17 cellular contexts compared by ENCODE assay signal in genomic region chr5:145246961-145247744, GRCh38.
DNase-seq lines count a peak whose midpoint lies in the region; ATAC-seq and TF ChIP-seq lines count a peak whose summit lies in the region.
"Had no signal": no experiment of that assay in that cellular context is flagged by ENCODE, and none has a peak within 500 bp of the region (broad histone marks: within the 10 kb centered on the region; RNA-seq: fewer than 3 reads in every experiment).

No MANE protein-coding gene starts in this region.

- CTCF ChIA-PET in WTC11 (lab: Charles Lee) = interaction anchor here (1.2 to 1.4 kb wide), 2 partner anchors 9 to 760 kb away, joined by 4 read pairs; no protein-coding TSS in a partner anchor

- H3K36me3 ChIP-seq in mesendoderm (ENCODE audit: control insufficient read depth, insufficient read depth, low read length) = no peaks in the 10 kb centered on the region
- H3K36me3 ChIP-seq: lower lobe of right lung had no signal

- DNase-seq in EL (peak; percentile 61), WTC11 (ENCODE audit: low spot score) (no peak), mesendoderm (no peak), NCI-H187 (lab: John Stamatoyannopoulos, UW) (no peak)
- no peak for DNase-seq in central memory CD4-positive, alpha-beta T cell
- DNase-seq in stimulated activated CD4-positive, alpha-beta T cell treated with anti-CD3 and anti-CD28 coated beads, Interleukin-1b, Interleukin-23, amount 100 ng/mL, for 48 hours = no peak
- DNase-seq: activated CD4-positive, alpha-beta T cell treated with anti-CD3 and anti-CD28 coated beads for 48 hours; CD4-positive, alpha-beta T cell; effector memory CD8-positive, alpha-beta T cell; hypothalamus; lower lobe of right lung; NCI-H1417 treated with DMSO at 0.1 percent for 48 hours; stimulated activated naive CD4-positive, alpha-beta T cell; T-helper 17 cell had no signal

- WGBS in mesendoderm (ENCODE audit: extremely low coverage, insufficient coverage, low lambda C conversion rate) = no CpG with 5 or more reads among the region's 4 CpGs

- H3K4me1 ChIP-seq in mesendoderm (ENCODE audit: control insufficient read depth, low read depth, low read length) = no peaks in the 10 kb centered on the region
- H3K4me1 ChIP-seq: lower lobe of right lung had no signal

- H3K56ac ChIP-seq in mesendoderm (ENCODE audit: low read length) = no peak overlapping the region

- H3K23ac ChIP-seq in mesendoderm (ENCODE audit: low read length) = no peak overlapping the region

- ATAC-seq in HG02885 (IDR thresholded peaks at IDR 0.05; ENCODE audit: poor library complexity, unreplicated experiment) (peak; percentile 50), WTC11 (peak; percentile 53), HG02840 (IDR thresholded peaks at IDR 0.05; ENCODE audit: low FRiP score, unreplicated experiment) (no peak)
- ATAC-seq: effector memory CD8-positive, alpha-beta T cell; lower lobe of right lung; T-helper 17 cell had no signal

- H3K4me2 ChIP-seq in mesendoderm (ENCODE audit: low read length) = no peak overlapping the region

- H2BK15ac ChIP-seq in mesendoderm (replicated peaks; ENCODE audit: low read depth) = peak overlapping the region; percentile 36

- H3K79me2 ChIP-seq in mesendoderm (ENCODE audit: control insufficient read depth, insufficient read depth, low read length) = no peaks in the 10 kb centered on the region

- no peak overlapping the region for H3K27ac ChIP-seq in mesendoderm (ENCODE audit: low read depth, low read length)
- H3K27ac ChIP-seq: lower lobe of right lung had no signal

- no peaks in the 10 kb centered on the region for H3K79me1 ChIP-seq in mesendoderm (ENCODE audit: low read length)

- no peak overlapping the region for H2BK5ac ChIP-seq in mesendoderm (ENCODE audit: low read length)

- no peaks in the 10 kb centered on the region for H3K36me3 Mint-ChIP-seq in WTC11

- 0 out of 2 replicates have a peak, but pooled peaks cover 4% of the 10 kb centered on the region for H3K9me3 Mint-ChIP-seq in WTC11
- H3K9me3 Mint-ChIP-seq: CD4-positive, alpha-beta T cell had no signal

- no peak overlapping the region for H3K4ac ChIP-seq in mesendoderm (ENCODE audit: low read depth, low read length)

- H3K27me3 ChIP-seq in mesendoderm (ENCODE audit: insufficient read depth, low read length, poor library complexity) = no peaks in the 10 kb centered on the region

- peak overlapping the region; percentile 50 for H3K27ac Mint-ChIP-seq in WTC11
- H3K27ac Mint-ChIP-seq: activated T-helper 2 cell treated with anti-CD3 and anti-CD28 coated beads, Interferon-gamma antibody, Interleukin-2, Interleukin-4, amounts not matched to agents 10 μg/mL and 5 μg/mL and 100 μg/mL, durations not matched to agents 14 hours and 24 hours and 36 hours; CD4-positive, alpha-beta T cell; effector memory CD8-positive, alpha-beta T cell; T-helper 17 cell had no signal

- H3K4me3 ChIP-seq in mesendoderm (ENCODE audit: low read length) = no peak overlapping the region
- H3K4me3 ChIP-seq: lower lobe of right lung had no signal

- H4K8ac ChIP-seq in mesendoderm (ENCODE audit: low read depth, low read length) = no peak overlapping the region

- TF ChIP-seq CTCF in WTC11 (IDR thresholded peaks at IDR 0.05) = no peak

- no peak overlapping the region for H4K5ac ChIP-seq in mesendoderm (ENCODE audit: low read length)

- H3K9ac ChIP-seq in mesendoderm (ENCODE audit: low read length) = no peak overlapping the region

- no peak overlapping the region for H3K18ac ChIP-seq in mesendoderm (ENCODE audit: low read length)

- H2BK120ac ChIP-seq in mesendoderm (ENCODE audit: low read depth, low read length) = no peak overlapping the region

- no peak overlapping the region for H3K4me3 Mint-ChIP-seq in WTC11
- H3K4me3 Mint-ChIP-seq: CD4-positive, alpha-beta T cell; effector memory CD8-positive, alpha-beta T cell; T-helper 17 cell had no signal

- H3K4me1 Mint-ChIP-seq in WTC11 = peaks cover 52% of the 10 kb centered on the region
- H3K4me1 Mint-ChIP-seq: T-helper 17 cell had no signal

- POLR2A ChIA-PET in WTC11 (lab: Charles Lee) = no interaction called here

- no peaks in the 10 kb centered on the region; the same call in 1 of the 2 replicates for H3K27me3 Mint-ChIP-seq in WTC11 (ENCODE audit: low read depth)
- H3K27me3 Mint-ChIP-seq: CD4-positive, alpha-beta T cell; effector memory CD8-positive, alpha-beta T cell; T-helper 17 cell had no signal

- peak overlapping the region; percentile 18 for H2AK5ac ChIP-seq in mesendoderm (ENCODE audit: low read length)

TF ChIP-seq in WTC11, 78 proteins besides CTCF, POLR2A, EP300 and RAD21 (continues in another document):
- TF ChIP-seq ZNF232 (CRISPR knock-in tag; IDR thresholded peaks at IDR 0.05) (no peak), FOXP1 (CRISPR knock-in tag; IDR thresholded peaks at IDR 0.05; ENCODE audit: borderline replicate concordance) (no peak), ESRRA (CRISPR knock-in tag; IDR thresholded peaks at IDR 0.05; ENCODE audit: borderline replicate concordance) (no peak), PRRX2 (CRISPR knock-in tag; IDR thresholded peaks at IDR 0.05) (no peak), NFE2L1 (CRISPR knock-in tag; IDR thresholded peaks at IDR 0.05) (no peak), FOXK1 (CRISPR knock-in tag; IDR thresholded peaks at IDR 0.05) (no peak), ATF3 (CRISPR knock-in tag; conservative IDR thresholded peaks at IDR 0.05) (no peak), ZNF423 (CRISPR knock-in tag; IDR thresholded peaks at IDR 0.05) (no peak), TEAD1 (CRISPR knock-in tag; IDR thresholded peaks at IDR 0.05) (no peak), NR2C2 (CRISPR knock-in tag; IDR thresholded peaks at IDR 0.05) (no peak), JAZF1 (CRISPR knock-in tag; IDR thresholded peaks at IDR 0.05) (no peak), ELF4 (CRISPR knock-in tag; IDR thresholded peaks at IDR 0.05; ENCODE audit: low read depth) (no peak), AR (CRISPR knock-in tag; IDR thresholded peaks at IDR 0.05) (no peak)
- TF ChIP-seq, protein P1, sequence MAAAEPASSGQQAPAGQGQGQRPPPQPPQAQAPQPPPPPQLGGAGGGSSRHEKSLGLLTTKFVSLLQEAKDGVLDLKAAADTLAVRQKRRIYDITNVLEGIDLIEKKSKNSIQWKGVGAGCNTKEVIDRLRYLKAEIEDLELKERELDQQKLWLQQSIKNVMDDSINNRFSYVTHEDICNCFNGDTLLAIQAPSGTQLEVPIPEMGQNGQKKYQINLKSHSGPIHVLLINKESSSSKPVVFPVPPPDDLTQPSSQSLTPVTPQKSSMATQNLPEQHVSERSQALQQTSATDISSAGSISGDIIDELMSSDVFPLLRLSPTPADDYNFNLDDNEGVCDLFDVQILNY (CRISPR knock-in tag; IDR thresholded peaks at IDR 0.05) = no peak
- TF ChIP-seq, protein P2, sequence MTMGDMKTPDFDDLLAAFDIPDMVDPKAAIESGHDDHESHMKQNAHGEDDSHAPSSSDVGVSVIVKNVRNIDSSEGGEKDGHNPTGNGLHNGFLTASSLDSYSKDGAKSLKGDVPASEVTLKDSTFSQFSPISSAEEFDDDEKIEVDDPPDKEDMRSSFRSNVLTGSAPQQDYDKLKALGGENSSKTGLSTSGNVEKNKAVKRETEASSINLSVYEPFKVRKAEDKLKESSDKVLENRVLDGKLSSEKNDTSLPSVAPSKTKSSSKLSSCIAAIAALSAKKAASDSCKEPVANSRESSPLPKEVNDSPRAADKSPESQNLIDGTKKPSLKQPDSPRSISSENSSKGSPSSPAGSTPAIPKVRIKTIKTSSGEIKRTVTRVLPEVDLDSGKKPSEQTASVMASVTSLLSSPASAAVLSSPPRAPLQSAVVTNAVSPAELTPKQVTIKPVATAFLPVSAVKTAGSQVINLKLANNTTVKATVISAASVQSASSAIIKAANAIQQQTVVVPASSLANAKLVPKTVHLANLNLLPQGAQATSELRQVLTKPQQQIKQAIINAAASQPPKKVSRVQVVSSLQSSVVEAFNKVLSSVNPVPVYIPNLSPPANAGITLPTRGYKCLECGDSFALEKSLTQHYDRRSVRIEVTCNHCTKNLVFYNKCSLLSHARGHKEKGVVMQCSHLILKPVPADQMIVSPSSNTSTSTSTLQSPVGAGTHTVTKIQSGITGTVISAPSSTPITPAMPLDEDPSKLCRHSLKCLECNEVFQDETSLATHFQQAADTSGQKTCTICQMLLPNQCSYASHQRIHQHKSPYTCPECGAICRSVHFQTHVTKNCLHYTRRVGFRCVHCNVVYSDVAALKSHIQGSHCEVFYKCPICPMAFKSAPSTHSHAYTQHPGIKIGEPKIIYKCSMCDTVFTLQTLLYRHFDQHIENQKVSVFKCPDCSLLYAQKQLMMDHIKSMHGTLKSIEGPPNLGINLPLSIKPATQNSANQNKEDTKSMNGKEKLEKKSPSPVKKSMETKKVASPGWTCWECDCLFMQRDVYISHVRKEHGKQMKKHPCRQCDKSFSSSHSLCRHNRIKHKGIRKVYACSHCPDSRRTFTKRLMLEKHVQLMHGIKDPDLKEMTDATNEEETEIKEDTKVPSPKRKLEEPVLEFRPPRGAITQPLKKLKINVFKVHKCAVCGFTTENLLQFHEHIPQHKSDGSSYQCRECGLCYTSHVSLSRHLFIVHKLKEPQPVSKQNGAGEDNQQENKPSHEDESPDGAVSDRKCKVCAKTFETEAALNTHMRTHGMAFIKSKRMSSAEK (CRISPR knock-in tag; IDR thresholded peaks at IDR 0.05; ENCODE audit: borderline replicate concordance) = no peak
